In genomic region chr9:90943341-90943740, GRCh38 we compare ENCODE assay signal across 17 cellular contexts.
A peak's percentile ranks its signal among the peaks of the same experiment; 100 is the strongest.
DNase-seq lines count a peak whose midpoint lies in the region; ATAC-seq, FAIRE-seq and TF ChIP-seq lines count a peak whose summit lies in the region.
"Had no signal": no experiment of that assay in that cellular context is flagged by ENCODE, and none has a peak within 500 bp of the region (broad histone marks: within the 10 kb centered on the region; RNA-seq: fewer than 3 reads in every experiment).

No MANE protein-coding gene starts in this region.

- H3K27ac Mint-ChIP-seq in HFFc6 (no peak overlapping the region), astrocyte (ENCODE audit: unreplicated experiment) (no peak overlapping the region)
- H3K27ac Mint-ChIP-seq: activated naive CD8-positive, alpha-beta T cell treated with anti-CD3 and anti-CD28 coated beads, Interleukin-2, amount 10 ng/mL, durations not matched to agents 7 days and 5 days; stimulated activated naive CD8-positive, alpha-beta T cell treated with anti-CD3 and anti-CD28 coated beads, Interleukin-15, Interleukin-2, amounts not matched to agents 100 ng/mL and 50 ng/mL, for 24 hours had no signal

- peaks cover 47% of the 10 kb centered on the region for H3K27me3 Mint-ChIP-seq in HFFc6 (ENCODE audit: insufficient read depth)
- H3K27me3 Mint-ChIP-seq in astrocyte (ENCODE audit: low read depth, unreplicated experiment), result peaks cover 18% of the 10 kb centered on the region

- intact Hi-C loops in upper lobe of right lung (cut with DNase I), result no loop called here

- H3K4me1 Mint-ChIP-seq in HFFc6 (ENCODE audit: low read depth) (peaks cover 9% of the 10 kb centered on the region), astrocyte (ENCODE audit: low read depth, unreplicated experiment) (peaks cover 9% of the 10 kb centered on the region)
- H3K4me1 Mint-ChIP-seq: activated naive CD8-positive, alpha-beta T cell treated with anti-CD3 and anti-CD28 coated beads, Interleukin-2, amount 10 ng/mL, durations not matched to agents 7 days and 5 days had no signal

- peak overlapping the region; percentile 58 for H3K4me2 ChIP-seq in astrocyte (ENCODE audit: low read length)
- H3K4me2 ChIP-seq in keratinocyte (ENCODE audit: control insufficient read depth, extremely low read depth, insufficient read depth, low read depth, low read length), result peak overlapping the region; percentile 60
- H3K4me2 ChIP-seq: hepatocyte had no signal

- H3K36me3 ChIP-seq in astrocyte (ENCODE audit: insufficient read depth, low read length) (no peaks in the 10 kb centered on the region), keratinocyte (ENCODE audit: control insufficient read depth in 2 of 2, extremely low read depth in 1 of 2, insufficient read depth in 2 of 2, low read length in 2 of 2) (no peaks in the 10 kb centered on the region), upper lobe of right lung (no peaks in the 10 kb centered on the region)
- H3K36me3 ChIP-seq: BLaER1 treated with 17β-estradiol and CSF1 and Interleukin-3, amounts not matched to agents 10 nM and 100 nM had no signal

- H3K27me3 ChIP-seq in astrocyte (ENCODE audit: insufficient read depth, low read length), result no peaks in the 10 kb centered on the region
- H3K27me3 ChIP-seq in keratinocyte (ENCODE audit: control insufficient read depth, extremely low read depth, insufficient read depth, low read length), result no peaks in the 10 kb centered on the region
- H3K27me3 ChIP-seq in upper lobe of right lung, result no peaks in the 10 kb centered on the region
- H3K27me3 ChIP-seq: BLaER1 treated with 17β-estradiol and CSF1 and Interleukin-3, amounts not matched to agents 10 nM and 100 nM; hepatocyte had no signal

- TF ChIP-seq POLR2A in erythroblast (IDR thresholded peaks at IDR 0.05; ENCODE audit: low read length), result no peak

- H3K9ac ChIP-seq in astrocyte (ENCODE audit: low read length), result peak overlapping the region; percentile 21
- H3K9ac ChIP-seq in keratinocyte (ENCODE audit: control insufficient read depth, extremely low read depth, insufficient read depth, low read length), result peak overlapping the region; percentile 59
- H3K9ac ChIP-seq: BLaER1 treated with 17β-estradiol and CSF1 and Interleukin-3, amounts not matched to agents 10 nM and 100 nM had no signal

- DNase-seq in DMS53 treated with DMSO at 0.1 percent for 48 hours (lab: John Stamatoyannopoulos, UW; ENCODE audit: unreplicated experiment) (peak; percentile 23), HFFc6 (peak; percentile 22), astrocyte (ENCODE audit: low read depth) (no peak), keratinocyte (ENCODE audit: low read depth, low spot score) (no peak), upper lobe of right lung (no peak), erythroblast (lab: John Stamatoyannopoulos, UW) (no peak)
- DNase-seq: activated naive CD8-positive, alpha-beta T cell treated with anti-CD3 and anti-CD28 coated beads, Interleukin-2, amount 10 ng/mL, durations not matched to agents 7 days and 5 days; cerebellar nuclear complex had no signal

- H3K4me1 ChIP-seq in astrocyte (ENCODE audit: insufficient read depth, low read length) (peaks cover 7% of the 10 kb centered on the region), keratinocyte (ENCODE audit: control insufficient read depth, extremely low read depth, insufficient read depth, low read length) (peaks cover 17% of the 10 kb centered on the region), upper lobe of right lung (no peaks in the 10 kb centered on the region)

- H3K9me3 ChIP-seq in astrocyte (ENCODE audit: insufficient read depth, low read depth, low read length) (peaks cover 5% of the 10 kb centered on the region), keratinocyte (ENCODE audit: control insufficient read depth, low read depth, low read length) (peaks cover 3% of the 10 kb centered on the region), upper lobe of right lung (no peaks in the 10 kb centered on the region)

- dilution Hi-C loops in keratinocyte (cut with MboI; ENCODE audit: extremely low pct_ligation_motif_present, low sequenced_read_pairs), result no loop called here

- ATAC-seq in upper lobe of right lung, result no peak
- no peak for ATAC-seq in GM21717 (IDR thresholded peaks at IDR 0.05; ENCODE audit: unreplicated experiment)
- no peak for ATAC-seq in HG03108 (IDR thresholded peaks at IDR 0.05; ENCODE audit: unreplicated experiment)
- ATAC-seq: HCT116, left colon had no signal

- peaks cover 4% of the 10 kb centered on the region; the same call in 1 of the 2 replicates for H3K36me3 Mint-ChIP-seq in HFFc6 (ENCODE audit: low read depth)
- no peaks in the 10 kb centered on the region for H3K36me3 Mint-ChIP-seq in astrocyte (ENCODE audit: low read depth, unreplicated experiment)
- H3K36me3 Mint-ChIP-seq: activated naive CD8-positive, alpha-beta T cell treated with anti-CD3 and anti-CD28 coated beads, Interleukin-2, amount 10 ng/mL, durations not matched to agents 7 days and 5 days had no signal

- H4K20me1 ChIP-seq in astrocyte (ENCODE audit: insufficient read depth, low read length) (no peaks in the 10 kb centered on the region), keratinocyte (ENCODE audit: control insufficient read depth, extremely low read depth, insufficient read depth, low read length) (no peaks in the 10 kb centered on the region)
- H4K20me1 ChIP-seq: BLaER1 treated with 17β-estradiol and CSF1 and Interleukin-3, amounts not matched to agents 10 nM and 100 nM had no signal

- H3K9me1 ChIP-seq in keratinocyte (ENCODE audit: control insufficient read depth, extremely low read depth, insufficient read depth, low read length), result no peaks in the 10 kb centered on the region

- H3K4me3 Mint-ChIP-seq in HFFc6, result no peak overlapping the region
- no peak overlapping the region for H3K4me3 Mint-ChIP-seq in astrocyte (ENCODE audit: unreplicated experiment)
- H3K4me3 Mint-ChIP-seq: activated naive CD8-positive, alpha-beta T cell treated with anti-CD3 and anti-CD28 coated beads, Interleukin-2, amount 10 ng/mL, durations not matched to agents 7 days and 5 days; stimulated activated naive CD8-positive, alpha-beta T cell treated with anti-CD3 and anti-CD28 coated beads, Interleukin-15, Interleukin-2, amounts not matched to agents 100 ng/mL and 50 ng/mL, for 24 hours had no signal

- H3K27ac ChIP-seq in astrocyte (ENCODE audit: low read depth, low read length), result no peak overlapping the region
- peak overlapping the region; percentile 81 for H3K27ac ChIP-seq in keratinocyte (ENCODE audit: control insufficient read depth, insufficient read depth, low read length)
- no peak overlapping the region for H3K27ac ChIP-seq in upper lobe of right lung
- H3K27ac ChIP-seq: BLaER1 treated with 17β-estradiol and CSF1 and Interleukin-3, amounts not matched to agents 10 nM and 100 nM; hepatocyte had no signal

- H3K79me2 ChIP-seq in astrocyte (ENCODE audit: insufficient read depth, low read length) (no peaks in the 10 kb centered on the region), keratinocyte (ENCODE audit: control insufficient read depth, insufficient read depth, low read length) (no peaks in the 10 kb centered on the region)
- H3K79me2 ChIP-seq: hepatocyte had no signal

- H3K9me3 Mint-ChIP-seq in HFFc6 (no peaks in the 10 kb centered on the region), astrocyte (ENCODE audit: unreplicated experiment) (peaks cover 18% of the 10 kb centered on the region)
- H3K9me3 Mint-ChIP-seq: stimulated activated naive CD8-positive, alpha-beta T cell treated with anti-CD3 and anti-CD28 coated beads, Interleukin-15, Interleukin-2, amounts not matched to agents 100 ng/mL and 50 ng/mL, for 24 hours had no signal

- TF ChIP-seq CTCF in HFFc6 (IDR thresholded peaks at IDR 0.05), result no peak
- no peak for TF ChIP-seq CTCF in astrocyte (IDR thresholded peaks at IDR 0.05; ENCODE audit: insufficient read depth, low read depth, low read length)
- no peak for TF ChIP-seq CTCF in keratinocyte (optimal IDR thresholded peaks at IDR 0.05 in 1 of 3, IDR thresholded peaks at IDR 0.05 in 1 of 3, conservative IDR thresholded peaks at IDR 0.05 in 1 of 3; ENCODE audit: extremely low read depth in 1 of 3, insufficient read depth in 2 of 3, low read length in 3 of 3)
- TF ChIP-seq CTCF in upper lobe of right lung (IDR thresholded peaks at IDR 0.05), result no peak

- no peak overlapping the region for H3K4me3 ChIP-seq in astrocyte (ENCODE audit: insufficient read depth, low read depth, low read length)
- no peak overlapping the region for H3K4me3 ChIP-seq in keratinocyte (ENCODE audit: control insufficient read depth in 2 of 3, extremely low read depth in 1 of 3, insufficient read depth in 2 of 3, low read depth in 1 of 3, low read length in 3 of 3)
- no peak overlapping the region for H3K4me3 ChIP-seq in upper lobe of right lung
- H3K4me3 ChIP-seq: BLaER1 treated with 17β-estradiol and CSF1 and Interleukin-3, amounts not matched to agents 10 nM and 100 nM; hepatocyte; skin epidermis had no signal

- FAIRE-seq in astrocyte (lab: Jason Lieb, UNC) (no peak), keratinocyte (lab: Jason Lieb, UNC) (no peak)
- FAIRE-seq: endothelial cell of umbilical vein had no signal

- H2AFZ ChIP-seq in astrocyte (ENCODE audit: low read depth, low read length) (no peak overlapping the region), keratinocyte (ENCODE audit: control insufficient read depth, low read length) (no peak overlapping the region)
- H2AFZ ChIP-seq: hepatocyte had no signal

Comparison
In these comparisons a context has a peak if more than half of its experiments do, and no peak if none do; other contexts are left out.
1. DNase-seq: peak in DMS53 treated with DMSO at 0.1 percent for 48 hours (single experiment) and HFFc6 (single experiment); none in astrocyte (single experiment), keratinocyte (single experiment), upper lobe of right lung (single experiment) and erythroblast (0 of 2).